Comparison of ENCODE assay signal across 8 cellular contexts in genomic region chr1:158203693-158204457, GRCh38.
DNase-seq lines count a peak whose midpoint lies in the region; ATAC-seq, FAIRE-seq and TF ChIP-seq lines count a peak whose summit lies in the region.

No MANE protein-coding gene starts in this region.

- FAIRE-seq in G401.6 (lab: Jason Lieb, UNC) = peak; percentile 93

- H3K27ac ChIP-seq in HL-60 (replicated peaks) = no peak overlapping the region

- peak overlapping the region; percentile 72 for H3K4me3 Mint-ChIP-seq in memory B cell

- peak overlapping the region; percentile 82 for H3K27ac Mint-ChIP-seq in memory B cell

- no peaks in the 10 kb centered on the region for H3K27me3 Mint-ChIP-seq in memory B cell

- DNase-seq in AG08395 (ENCODE audit: low spot score) (peak; percentile 46), HL-60 (ENCODE audit: low read depth in 1 of 2, low spot score in 1 of 2) (peak in 1 of 2 experiments; percentile 29), OCI-M1 (lab: John Stamatoyannopoulos, UW) (peak; percentile 87), choroid plexus epithelial cell (ENCODE audit: low read depth) (peak; percentile 84), memory B cell (ENCODE audit: low spot score in 2 of 2) (peak in 1 of 2 donors; percentile 39)

- no peak overlapping the region for H3K4me3 ChIP-seq in HL-60 (replicated peaks; ENCODE audit: insufficient read depth, low read length)
- H3K4me3 ChIP-seq in choroid plexus epithelial cell (ENCODE audit: low read depth, low read length) = no peak overlapping the region

- H3K4me1 Mint-ChIP-seq in memory B cell = peaks cover 19% of the 10 kb centered on the region

- ATAC-seq in memory B cell (ENCODE audit: low read depth) (peak; percentile 86), HG02938 (IDR thresholded peaks at IDR 0.05; ENCODE audit: unreplicated experiment) (no peak), GM21786 (IDR thresholded peaks at IDR 0.05; ENCODE audit: unreplicated experiment) (no peak)

- peaks cover 4% of the 10 kb centered on the region for H3K27me3 ChIP-seq in HL-60 (ENCODE audit: insufficient read depth, poor library complexity, severe bottlenecking)

- TF ChIP-seq CTCF in HL-60 (IDR thresholded peaks at IDR 0.05; ENCODE audit: insufficient read depth, low read length) (peak; percentile 57), choroid plexus epithelial cell (conservative IDR thresholded peaks at IDR 0.05; ENCODE audit: low read depth, low read length) (peak; percentile 72)

- peaks cover 9% of the 10 kb centered on the region for H3K9me3 Mint-ChIP-seq in memory B cell

- H3K36me3 Mint-ChIP-seq in memory B cell = peaks cover 4% of the 10 kb centered on the region
